Comparison of ENCODE assay signal across 8 cellular contexts in genomic region chr19:2034729-2035589, GRCh38. TPM values are rescaled to one million over a fixed set of nuclear protein-coding genes. Genes with fewer than 3 reads are reported as not detected.
DNase-seq lines count a peak whose midpoint lies in the region; ATAC-seq and TF ChIP-seq lines count a peak whose summit lies in the region.

No MANE protein-coding gene starts in this region.

- ATAC-seq in activated naive CD8-positive, alpha-beta T cell treated with anti-CD3 and anti-CD28 coated beads, Interleukin-2, amount 50 U/mL, for 24 hours: peak; percentile 26
- ATAC-seq in memory B cell (ENCODE audit: low read depth): peak; percentile 65

- no peaks in the 10 kb centered on the region for H3K36me3 Mint-ChIP-seq in activated naive CD8-positive, alpha-beta T cell treated with anti-CD3 and anti-CD28 coated beads, Interleukin-2, amount 50 U/mL, for 24 hours (ENCODE audit: low read depth)
- peaks cover 10% of the 10 kb centered on the region for H3K36me3 Mint-ChIP-seq in memory B cell
- H3K36me3 Mint-ChIP-seq in type B pancreatic cell: no peaks in the 10 kb centered on the region

- no peak overlapping the region for H3K27ac Mint-ChIP-seq in activated naive CD8-positive, alpha-beta T cell treated with anti-CD3 and anti-CD28 coated beads, Interleukin-2, amount 50 U/mL, for 24 hours
- H3K27ac Mint-ChIP-seq in memory B cell (peak overlapping the region; percentile 49), type B pancreatic cell (no peak overlapping the region)

- H3K4me3 Mint-ChIP-seq in activated naive CD8-positive, alpha-beta T cell treated with anti-CD3 and anti-CD28 coated beads, Interleukin-2, amount 50 U/mL, for 24 hours: no peak overlapping the region
- H3K4me3 Mint-ChIP-seq in memory B cell: no peak overlapping the region
- H3K4me3 Mint-ChIP-seq in type B pancreatic cell: no peak overlapping the region

- TF ChIP-seq CTCF in type B pancreatic cell (conservative IDR thresholded peaks at IDR 0.05): no peak

- peaks cover 15% of the 10 kb centered on the region for H3K4me1 Mint-ChIP-seq in activated naive CD8-positive, alpha-beta T cell treated with anti-CD3 and anti-CD28 coated beads, Interleukin-2, amount 50 U/mL, for 24 hours
- peaks cover 26% of the 10 kb centered on the region for H3K4me1 Mint-ChIP-seq in memory B cell
- H3K4me1 Mint-ChIP-seq in type B pancreatic cell (ENCODE audit: unreplicated experiment): peaks cover 9% of the 10 kb centered on the region

- DNase-seq in GM03348 (ENCODE audit: low spot score) (peak; percentile 64), RPMI8226 (peak; percentile 74), memory B cell (ENCODE audit: low spot score in 2 of 2) (peak; percentile 70 to 86), type B pancreatic cell (ENCODE audit: extremely low spot score, unreplicated experiment) (peak; percentile 72), 8988T (no peak), hippocampal formation (lab: John Stamatoyannopoulos, UW) (no peak), T1000 (lab: John Stamatoyannopoulos, UW) (no peak)
- peak; percentile 70 for DNase-seq in activated naive CD8-positive, alpha-beta T cell treated with anti-CD3 and anti-CD28 coated beads, Interleukin-2, amount 50 U/mL, for 24 hours

- no peaks in the 10 kb centered on the region for H3K9me3 Mint-ChIP-seq in activated naive CD8-positive, alpha-beta T cell treated with anti-CD3 and anti-CD28 coated beads, Interleukin-2, amount 50 U/mL, for 24 hours
- H3K9me3 Mint-ChIP-seq in memory B cell (no peaks in the 10 kb centered on the region), type B pancreatic cell (no peaks in the 10 kb centered on the region)

- no peaks in the 10 kb centered on the region for H3K27me3 Mint-ChIP-seq in activated naive CD8-positive, alpha-beta T cell treated with anti-CD3 and anti-CD28 coated beads, Interleukin-2, amount 50 U/mL, for 24 hours
- H3K27me3 Mint-ChIP-seq in memory B cell (no peaks in the 10 kb centered on the region), type B pancreatic cell (no peaks in the 10 kb centered on the region)

RNA-seq across cellular contexts. Expression of gene MKNK2, which starts 16.1 kb away (rescaled TPM):
- total RNA-seq in type B pancreatic cell (ENCODE audit: low replicate concordance): 118 and 120 TPM in 2 replicates

RNA-seq across cellular contexts. Expression of gene BTBD2, which starts 19.4 kb away (rescaled TPM):
- total RNA-seq in type B pancreatic cell (ENCODE audit: low replicate concordance): 72.5 and 118 TPM in 2 replicates

Comparison
In these comparisons a context has a peak if more than half of its experiments do, and no peak if none do; other contexts are left out.
1. DNase-seq: peak in GM03348 (single experiment), RPMI8226 (single experiment), activated naive CD8-positive, alpha-beta T cell treated with anti-CD3 and anti-CD28 coated beads, Interleukin-2, amount 50 U/mL, for 24 hours (single experiment), memory B cell (2 of 2) and type B pancreatic cell (single experiment); none in 8988T (single experiment), hippocampal formation (0 of 2) and T1000 (single experiment).